ENCODE assay signal across 8 cellular contexts in genomic region chr21:32771134-32771523, GRCh38. TPM values are rescaled to one million over a fixed set of nuclear protein-coding genes. Genes with fewer than 3 reads are reported as not detected.
A peak's percentile ranks its signal among the peaks of the same experiment; 100 is the strongest.
DNase-seq lines count a peak whose midpoint lies in the region; ATAC-seq and TF ChIP-seq lines count a peak whose summit lies in the region.

No MANE protein-coding gene starts in this region.

- peak overlapping the region; percentile 96 for H3K4me3 Mint-ChIP-seq in activated B cell treated with CpG ODN at 0.5 μM for 24 hours

- H3K4me1 ChIP-seq in Karpas-422 (ENCODE audit: low read length), result peaks cover 26% of the 10 kb centered on the region
- H3K4me1 ChIP-seq in lung (ENCODE audit: control insufficient read depth in 2 of 2, insufficient read depth in 2 of 2, low read length in 2 of 2), result peaks cover 0 to 9% of the 10 kb centered on the region in 2 donors

- 1% methylated on average over 32 to 48 of the region's 48 CpGs for WGBS in lung, 2 donors

- H3K27ac Mint-ChIP-seq in activated B cell treated with CpG ODN at 0.5 μM for 24 hours, result peak overlapping the region; percentile 88

- H3K4me2 ChIP-seq in Karpas-422 (ENCODE audit: low read depth, low read length, poor library complexity, severe bottlenecking), result peak overlapping the region; percentile 78

- 0 out of 2 replicates have a peak overlapping the region, but pooled peaks have one; percentile 55 for H2AFZ ChIP-seq in Karpas-422 (ENCODE audit: low read length)

- H3K27me3 Mint-ChIP-seq in activated B cell treated with CpG ODN at 0.5 μM for 24 hours, result peaks cover 2% of the 10 kb centered on the region

- peaks cover 22% of the 10 kb centered on the region for H4K20me1 ChIP-seq in Karpas-422 (ENCODE audit: insufficient read depth, low read depth, low read length)

- no peaks in the 10 kb centered on the region for H3K9me3 Mint-ChIP-seq in activated B cell treated with CpG ODN at 0.5 μM for 24 hours

- peak overlapping the region; percentile 89 for H3K4me3 ChIP-seq in Karpas-422 (ENCODE audit: low read length)
- peak overlapping the region; percentile 48 to 97 (median 85) for H3K4me3 ChIP-seq in dorsolateral prefrontal cortex
- peak overlapping the region; percentile 71 for H3K4me3 ChIP-seq in lung

- POLR2A ChIA-PET in activated B cell treated with CpG ODN at 0.5 μM for 24 hours (lab: Charles Lee), result interaction anchor here (0.6 to 2.5 kb wide), 28 partner anchors 14 to 1839 kb away, joined by 3 to 55 read pairs (median 5); partner anchors contain the start of genes CFAP298, CRYZL1, DNAJC28 and MIS18A

- ATAC-seq in GM21825 (IDR thresholded peaks at IDR 0.05; ENCODE audit: unreplicated experiment), result peak; percentile 36
- ATAC-seq in activated B cell treated with CpG ODN at 0.5 μM for 24 hours (ENCODE audit: low read depth), result peak; percentile 37
- peak; percentile 49 for ATAC-seq in lung (ENCODE audit: insufficient read depth, low FRiP score)
- peak; percentile 34 for ATAC-seq in stimulated activated naive CD8-positive, alpha-beta T cell treated with anti-CD3 and anti-CD28 coated beads, Interleukin-15, Interleukin-2, amounts not matched to agents 100 U/mL and 50 U/mL, for 24 hours

- H3K27ac ChIP-seq in Karpas-422 (ENCODE audit: low read length), result peak overlapping the region; percentile 68
- H3K27ac ChIP-seq in dorsolateral prefrontal cortex, result peak overlapping the region in 57 of 59 donors; percentile 36 to 97 (median 86)
- H3K27ac ChIP-seq in lung (ENCODE audit: low read depth in 1 of 2, low read length in 1 of 2), result peak overlapping the region; percentile 90 to 95

- peak overlapping the region; percentile 82 for H3K9ac ChIP-seq in Karpas-422 (ENCODE audit: low read length)

- H3K27me3 ChIP-seq in Karpas-422 (ENCODE audit: low read length), result no peaks in the 10 kb centered on the region
- H3K27me3 ChIP-seq in dorsolateral prefrontal cortex, result no peaks in the 10 kb centered on the region
- no peaks in the 10 kb centered on the region for H3K27me3 ChIP-seq in lung (ENCODE audit: control insufficient read depth, insufficient read depth)

- TF ChIP-seq CTCF in activated B cell treated with CpG ODN at 0.5 μM for 24 hours (IDR thresholded peaks at IDR 0.05) (no peak), dorsolateral prefrontal cortex (IDR thresholded peaks at IDR 0.05 in 54 of 56, conservative IDR thresholded peaks at IDR 0.05 in 2 of 56; ENCODE audit: low read depth in 1 of 56, partially characterized antibody in 56 of 56) (peak in 2 of 56 donors; percentile 7 to 11), lung (IDR thresholded peaks at IDR 0.05; ENCODE audit: control extremely low read depth, extremely low read depth) (no peak)

- no peaks in the 10 kb centered on the region for H3K9me3 ChIP-seq in Karpas-422 (ENCODE audit: low read length)
- H3K9me3 ChIP-seq in lung (ENCODE audit: control insufficient read depth in 2 of 2, insufficient read depth in 1 of 2, low read length in 1 of 2), result no peaks in the 10 kb centered on the region

- peaks cover 40% of the 10 kb centered on the region for H3K36me3 Mint-ChIP-seq in activated B cell treated with CpG ODN at 0.5 μM for 24 hours (ENCODE audit: low read depth)

- H3K4me1 Mint-ChIP-seq in activated B cell treated with CpG ODN at 0.5 μM for 24 hours, result peaks cover 44% of the 10 kb centered on the region

- H3K36me3 ChIP-seq in Karpas-422 (ENCODE audit: insufficient read depth, low read length) (peaks cover 36% of the 10 kb centered on the region), lung (ENCODE audit: control insufficient read depth in 2 of 2, insufficient read depth in 2 of 2, low read length in 2 of 2) (peaks cover 1 to 4% of the 10 kb centered on the region in 2 donors)

- H3K9me2 ChIP-seq in Karpas-422 (replicated peaks; ENCODE audit: insufficient read depth, low read length), result no peaks in the 10 kb centered on the region

- intact Hi-C loops in activated B cell treated with CpG ODN at 0.5 μM for 24 hours (cut with micrococcal nuclease), result loop anchor here (1.0 to 5.0 kb wide), 6 partner anchors 43 to 708 kb away; partner anchors contain the start of genes CFAP298, MIS18A, SYNJ1 and TMEM50B
- intact Hi-C loops in dorsolateral prefrontal cortex (cut with DNase I), result loop anchor here (1.0 to 10.0 kb wide), 3 partner anchors 43 to 871 kb away; partner anchors contain the start of genes CRYZL1 (in 1 of the 2), ITSN1 (in 1 of the 2) and SYNJ1 (in 1 of the 2)

- peaks cover 60% of the 10 kb centered on the region for H3K79me2 ChIP-seq in Karpas-422 (ENCODE audit: low read length)

- CTCF ChIA-PET in activated B cell treated with CpG ODN at 0.5 μM for 24 hours (lab: Charles Lee), result interaction anchor here (0.6 to 1.4 kb wide), 10 partner anchors 13 to 709 kb away, joined by 3 to 6 read pairs (median 3); partner anchors contain the start of genes SYNJ1 and TMEM50B

- DNase-seq in NCI-H2081 (lab: John Stamatoyannopoulos, UW) (peak; percentile 30 to 32), NCI-H2081 treated with DMSO at 0.1 percent for 48 hours (lab: John Stamatoyannopoulos, UW) (no peak), Karpas-422 (peak; percentile 88), activated B cell treated with CpG ODN at 0.5 μM for 24 hours (no peak), dorsolateral prefrontal cortex (peak in 5 of 10 donors; percentile 32 to 56 (median 52)), lung (ENCODE audit: low spot score) (peak; percentile 58)
- peak; percentile 56 for DNase-seq in stimulated activated naive CD8-positive, alpha-beta T cell treated with anti-CD3 and anti-CD28 coated beads, Interleukin-15, Interleukin-2, amounts not matched to agents 100 U/mL and 50 U/mL, for 24 hours

RNA-seq across cellular contexts. Expression of gene PAXBP1, which starts 0.4 kb away (rescaled TPM):
- total RNA-seq in Karpas-422 (2014; rRNA removed; shearing (Covaris generic); ENCODE audit: low replicate concordance), result 58.5 and 87.7 TPM in 2 replicates
- total RNA-seq in activated B cell treated with CpG ODN at 0.5 μM for 24 hours, result 36.4 and 43.4 TPM in 2 replicates
- 10 to 100 TPM; 34.2 to 89.7 (median 51.8) TPM for total RNA-seq in dorsolateral prefrontal cortex
- 100 to 1,000 TPM in 1 of 2 donors, 10 to 100 TPM in 1; 26.0 to 106 TPM for total RNA-seq in lung
- polyA plus RNA-seq in lung, result 10 to 100 TPM; 12.4 to 27.0 TPM

RNA-seq across cellular contexts. Expression of gene SYNJ1, which starts 43.3 kb away (rescaled TPM):
- 2.6 and 6.0 TPM in 2 replicates for total RNA-seq in Karpas-422 (2014; rRNA removed; shearing (Covaris generic); ENCODE audit: low replicate concordance)
- total RNA-seq in activated B cell treated with CpG ODN at 0.5 μM for 24 hours (5.2 and 5.4 TPM in 2 replicates), dorsolateral prefrontal cortex (100 to 1,000 TPM in 110 of 120 experiments, 10 to 100 TPM in 10; 60.7 to 224 (median 158) TPM), lung (10 to 100 TPM; 15.7 to 17.5 TPM)
- polyA plus RNA-seq in lung, result 1 to 10 TPM; 7.4 to 7.8 TPM

Comparison
In these comparisons a context has a peak if more than half of its experiments do, and no peak if none do; other contexts are left out.
1. DNase-seq: peak in NCI-H2081 (2 of 2), Karpas-422 (single experiment), lung (single experiment) and stimulated activated naive CD8-positive, alpha-beta T cell treated with anti-CD3 and anti-CD28 coated beads, Interleukin-15, Interleukin-2, amounts not matched to agents 100 U/mL and 50 U/mL, for 24 hours (single experiment); none in NCI-H2081 treated with DMSO at 0.1 percent for 48 hours (single experiment) and activated B cell treated with CpG ODN at 0.5 μM for 24 hours (single experiment).
2. Peak in every context shown above with its lines, with median percentiles within 50 percentile points of each other: ATAC-seq, H3K27ac ChIP-seq and H3K4me3 ChIP-seq.